Comparison of ENCODE assay signal across 1 cellular context in genomic region chr15:81296218-81296617, GRCh38.
TF ChIP-seq lines count a peak whose summit lies in the region.

No MANE protein-coding gene starts in this region.

TF ChIP-seq in SK-N-SH treated with all-trans-retinoic acid at 6 μM for 48 hours, 23 proteins besides CTCF, POLR2A, EP300 and RAD21 (continued from another document):
- TF ChIP-seq TOX (CRISPR knock-in tag; IDR thresholded peaks at IDR 0.05; ENCODE audit: borderline replicate concordance) (no peak), GLIS3 (CRISPR knock-in tag; IDR thresholded peaks at IDR 0.05) (no peak), ESRRG (CRISPR knock-in tag; IDR thresholded peaks at IDR 0.05) (no peak), ZNF70 (CRISPR knock-in tag; IDR thresholded peaks at IDR 0.05) (no peak), ZFP30 (CRISPR knock-in tag; IDR thresholded peaks at IDR 0.05) (no peak), ZFP3 (CRISPR knock-in tag; IDR thresholded peaks at IDR 0.05) (no peak), CSDC2 (CRISPR knock-in tag; IDR thresholded peaks at IDR 0.05) (no peak), ARNTL (CRISPR knock-in tag; IDR thresholded peaks at IDR 0.05; ENCODE audit: borderline replicate concordance, low read depth) (no peak), BACH2 (CRISPR knock-in tag; IDR thresholded peaks at IDR 0.05; ENCODE audit: borderline replicate concordance) (no peak), ZNF8 (CRISPR knock-in tag; IDR thresholded peaks at IDR 0.05) (no peak), ZC3H10 (CRISPR knock-in tag; IDR thresholded peaks at IDR 0.05) (no peak)
